Comparison of ENCODE assay signal across 23 cellular contexts in genomic region chr2:10556271-10557140, GRCh38.
"Had no signal": no experiment of that assay in that cellular context is flagged by ENCODE, and none has a peak within 500 bp of the region (broad histone marks: within the 10 kb centered on the region; RNA-seq: fewer than 3 reads in every experiment).

No MANE protein-coding gene starts in this region.

- ATAC-seq: activated T-cell treated with anti-CD3 and anti-CD28 coated beads, Interleukin-2, amount 50 U/mL, for 72 hours; PC-3; SK-N-SH treated with all-trans-retinoic acid at 6 μM for 48 hours had no signal

- H3K36me3 ChIP-seq: breast epithelium, SJSA1 had no signal

- H3K27ac ChIP-seq: breast epithelium, SJSA1 had no signal

- DNase-seq: activated B cell treated with CpG ODN at 0.5 μM for 24 hours; activated CD4-positive, alpha-beta T cell treated with anti-CD3 and anti-CD28 coated beads for 1 hour; activated CD4-positive, alpha-beta T cell treated with anti-CD3 and anti-CD28 coated beads, Interleukin-2, amount 10 ng/mL, durations not matched to agents 24 days and 14 days; activated CD4-positive, alpha-beta T cell treated with anti-CD3 and anti-CD28 coated beads, Interleukin-2, amount 50 U/mL, for 48 hours; activated naive CD4-positive, alpha-beta T cell treated with anti-CD3 and anti-CD28 coated beads for 36 hours; activated T-cell treated with anti-CD3 and anti-CD28 coated beads, Interleukin-2, amount 50 U/mL, for 72 hours; aorta; central memory CD4-positive, alpha-beta T cell; KG1; NCI-H1048; NCI-H146; NCI-H187 treated with DMSO at 0.1 percent for 48 hours; NCI-H2081 treated with DMSO at 0.1 percent for 48 hours; NCI-H446; PC-3; T-helper 2 cell; T1000 had no signal

- H3K4me3 ChIP-seq: breast epithelium, SJSA1 had no signal

- H3K9me3 Mint-ChIP-seq: activated B cell treated with CpG ODN at 0.5 μM for 24 hours; activated CD4-positive, alpha-beta T cell treated with anti-CD3 and anti-CD28 coated beads, Interleukin-2, amount 10 ng/mL, durations not matched to agents 24 days and 14 days; activated naive CD4-positive, alpha-beta T cell treated with anti-CD3 and anti-CD28 coated beads for 36 hours; activated T-cell treated with anti-CD3 and anti-CD28 coated beads, Interleukin-2, amount 50 U/mL, for 72 hours; IgD-negative memory B cell had no signal

- H3K4me1 ChIP-seq: breast epithelium, SJSA1 had no signal

- H3K4me3 Mint-ChIP-seq: activated B cell treated with CpG ODN at 0.5 μM for 24 hours; activated CD4-positive, alpha-beta T cell treated with anti-CD3 and anti-CD28 coated beads, Interleukin-2, amount 10 ng/mL, durations not matched to agents 24 days and 14 days; activated naive CD4-positive, alpha-beta T cell treated with anti-CD3 and anti-CD28 coated beads for 36 hours; activated T-cell treated with anti-CD3 and anti-CD28 coated beads, Interleukin-2, amount 50 U/mL, for 72 hours had no signal

- H3K9me3 ChIP-seq: breast epithelium, SJSA1 had no signal

- FAIRE-seq: RCC 7860, TTC549 had no signal

- H3K27ac Mint-ChIP-seq: activated B cell treated with CpG ODN at 0.5 μM for 24 hours; activated CD4-positive, alpha-beta T cell treated with anti-CD3 and anti-CD28 coated beads, Interleukin-2, amount 10 ng/mL, durations not matched to agents 24 days and 14 days; activated naive CD4-positive, alpha-beta T cell treated with anti-CD3 and anti-CD28 coated beads for 36 hours; activated T-cell treated with anti-CD3 and anti-CD28 coated beads, Interleukin-2, amount 50 U/mL, for 72 hours had no signal

- H3K27me3 Mint-ChIP-seq: activated B cell treated with CpG ODN at 0.5 μM for 24 hours, IgD-negative memory B cell had no signal

- H3K4me1 Mint-ChIP-seq: activated B cell treated with CpG ODN at 0.5 μM for 24 hours had no signal

- H3K27me3 ChIP-seq: breast epithelium, SJSA1 had no signal
